ENCODE assay signal across 8 cellular contexts in the genomic region with DNA sequence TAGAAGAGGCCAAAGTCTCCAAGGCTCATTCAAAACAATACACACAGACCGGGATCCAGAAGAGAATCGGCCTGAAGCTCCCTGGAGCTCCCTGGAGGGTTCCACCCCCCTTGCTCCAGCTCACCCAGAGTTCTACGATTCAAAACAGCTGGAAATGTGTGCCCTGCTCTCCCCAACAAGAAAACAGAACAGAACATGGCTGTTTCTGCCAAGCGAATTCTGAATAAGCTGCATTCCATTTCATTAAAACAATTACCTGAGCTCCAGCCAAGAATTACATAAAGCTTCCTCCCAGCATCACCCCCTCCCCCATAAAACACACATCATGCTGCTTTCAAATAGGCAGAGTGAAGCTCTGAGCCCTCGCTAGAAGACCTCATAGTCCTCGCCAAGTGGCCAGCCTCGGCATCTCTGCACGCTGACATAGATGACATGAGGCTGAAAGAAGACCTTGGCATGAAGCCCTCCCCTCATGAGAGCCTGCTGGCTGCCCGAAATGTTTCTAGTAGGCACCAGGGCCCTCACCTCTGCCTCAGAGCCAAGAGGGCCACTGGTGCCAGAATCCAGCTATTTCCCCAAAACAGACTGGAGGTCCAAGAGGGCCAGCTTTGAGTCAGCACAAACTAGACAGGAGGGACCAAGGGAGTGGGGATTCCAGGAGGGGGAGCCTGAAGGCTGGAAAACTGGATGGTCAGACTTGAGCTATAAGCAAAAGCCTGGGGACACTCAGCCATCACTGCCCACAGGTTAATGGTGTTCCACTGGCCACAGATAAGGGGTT. TPM values are rescaled to one million over a fixed set of nuclear protein-coding genes. Genes with fewer than 3 reads are reported as not detected.
DNase-seq lines count a peak whose midpoint lies in the region; ATAC-seq and TF ChIP-seq lines count a peak whose summit lies in the region.

No MANE protein-coding gene starts in this region.

- H3K27me3 Mint-ChIP-seq in activated CD8-positive, alpha-beta T cell treated with anti-CD3 and anti-CD28 coated beads, Interleukin-2, amount 10 ng/mL, durations not matched to agents 7 days and 5 days (ENCODE audit: low read depth): no peaks in the 10 kb centered on the region
- no peaks in the 10 kb centered on the region for H3K27me3 Mint-ChIP-seq in activated CD8-positive, alpha-beta T cell treated with anti-CD3 and anti-CD28 coated beads for 36 hours

- CTCF ChIA-PET in activated CD8-positive, alpha-beta T cell treated with anti-CD3 and anti-CD28 coated beads, Interleukin-2, amount 10 ng/mL, durations not matched to agents 7 days and 5 days (lab: Charles Lee): interaction anchor here (1.0 to 24.5 kb wide), 5 partner anchors 8 to 28 kb away, joined by 3 to 922 read pairs (median 8); partner anchors contain the start of gene PXN
- CTCF ChIA-PET in activated CD8-positive, alpha-beta T cell treated with anti-CD3 and anti-CD28 coated beads for 36 hours (lab: Charles Lee): interaction anchor here (1.1 to 25.9 kb wide), 3 partner anchors 9 to 56 kb away, joined by 3 to 749 read pairs (median 53); partner anchors contain the start of genes PXN and RPLP0

- H3K4me1 Mint-ChIP-seq in activated CD8-positive, alpha-beta T cell treated with anti-CD3 and anti-CD28 coated beads, Interleukin-2, amount 10 ng/mL, durations not matched to agents 7 days and 5 days (ENCODE audit: low read depth): peaks cover 81% of the 10 kb centered on the region
- peaks cover 81% of the 10 kb centered on the region for H3K4me1 Mint-ChIP-seq in activated CD8-positive, alpha-beta T cell treated with anti-CD3 and anti-CD28 coated beads for 36 hours (ENCODE audit: low read depth)

- peaks cover 50% of the 10 kb centered on the region for H3K36me3 Mint-ChIP-seq in activated CD8-positive, alpha-beta T cell treated with anti-CD3 and anti-CD28 coated beads, Interleukin-2, amount 10 ng/mL, durations not matched to agents 7 days and 5 days (ENCODE audit: low read depth)
- H3K36me3 Mint-ChIP-seq in activated CD8-positive, alpha-beta T cell treated with anti-CD3 and anti-CD28 coated beads for 36 hours (ENCODE audit: low read depth): peaks cover 9% of the 10 kb centered on the region

- no peak for TF ChIP-seq CTCF in activated CD8-positive, alpha-beta T cell treated with anti-CD3 and anti-CD28 coated beads for 36 hours (IDR thresholded peaks at IDR 0.05)
- TF ChIP-seq CTCF in left lung (IDR thresholded peaks at IDR 0.05): no peak
- peak in 2 of 6 experiments; percentile 2 to 10 for TF ChIP-seq CTCF in thyroid gland (IDR thresholded peaks at IDR 0.05)

- intact Hi-C loops in activated CD8-positive, alpha-beta T cell treated with anti-CD3 and anti-CD28 coated beads for 36 hours (cut with micrococcal nuclease): no loop called here
- intact Hi-C loops in left lung (cut with DNase I): no loop called here
- intact Hi-C loops in thyroid gland (cut with DNase I): no loop called here
- intact Hi-C loops in posterior vena cava (cut with DNase I): no loop called here

- H3K4me3 ChIP-seq in left lung (no peak overlapping the region), thyroid gland (replicated peaks in 1 of 3) (no peak overlapping the region)

- H3K27ac ChIP-seq in left lung (peak overlapping the region; percentile 81 to 91), thyroid gland (peak overlapping the region; percentile 93 to 95 (median 95))

- WGBS in thyroid gland, 2 donors: 16 to 22% methylated on average over 9 of the region's 9 CpGs

- no peaks in the 10 kb centered on the region for H3K9me3 ChIP-seq in left lung
- H3K9me3 ChIP-seq in thyroid gland: no peaks in the 10 kb centered on the region

- H3K4me1 ChIP-seq in left lung: peaks cover 25 to 100% of the 10 kb centered on the region in 2 donors
- H3K4me1 ChIP-seq in thyroid gland: peaks cover 54 to 76% of the 10 kb centered on the region in 2 donors

- H3K27me3 ChIP-seq in left lung (no peaks in the 10 kb centered on the region), thyroid gland (no peaks in the 10 kb centered on the region)

- no peak for DNase-seq in activated CD8-positive, alpha-beta T cell treated with anti-CD3 and anti-CD28 coated beads, Interleukin-2, amount 10 ng/mL, durations not matched to agents 7 days and 5 days
- no peak for DNase-seq in activated CD8-positive, alpha-beta T cell treated with anti-CD3 and anti-CD28 coated beads for 36 hours
- DNase-seq in cerebellar nuclear complex (lab: John Stamatoyannopoulos, UW) (peak; percentile 31 to 66), left lung (no peak), thyroid gland (peak; percentile 73 to 74), posterior vena cava (ENCODE audit: low spot score) (no peak)
- no peak for DNase-seq in activated CD4-positive, CD25-positive, alpha-beta regulatory T cell (lab: John Stamatoyannopoulos, UW)

- H3K27ac Mint-ChIP-seq in activated CD8-positive, alpha-beta T cell treated with anti-CD3 and anti-CD28 coated beads, Interleukin-2, amount 10 ng/mL, durations not matched to agents 7 days and 5 days: peak overlapping the region; percentile 1
- H3K27ac Mint-ChIP-seq in activated CD8-positive, alpha-beta T cell treated with anti-CD3 and anti-CD28 coated beads for 36 hours: no peak overlapping the region

- POLR2A ChIA-PET in activated CD8-positive, alpha-beta T cell treated with anti-CD3 and anti-CD28 coated beads, Interleukin-2, amount 10 ng/mL, durations not matched to agents 7 days and 5 days (lab: Charles Lee): interaction anchor here (0.7 to 11.8 kb wide), 3 partner anchors 29 to 56 kb away, joined by 4 to 224 read pairs (median 8); partner anchors contain the start of genes RNU4-1, RNU4-2 and RPLP0
- POLR2A ChIA-PET in activated CD8-positive, alpha-beta T cell treated with anti-CD3 and anti-CD28 coated beads for 36 hours (lab: Charles Lee): interaction anchor here (1.0 to 12.6 kb wide), 6 partner anchors 8 to 56 kb away, joined by 3 to 207 read pairs (median 4); partner anchors contain the start of genes PXN, RNU4-1, RNU4-2 and RPLP0

- no peak overlapping the region for H3K4me3 Mint-ChIP-seq in activated CD8-positive, alpha-beta T cell treated with anti-CD3 and anti-CD28 coated beads, Interleukin-2, amount 10 ng/mL, durations not matched to agents 7 days and 5 days
- no peak overlapping the region for H3K4me3 Mint-ChIP-seq in activated CD8-positive, alpha-beta T cell treated with anti-CD3 and anti-CD28 coated beads for 36 hours

- ATAC-seq in activated CD8-positive, alpha-beta T cell treated with anti-CD3 and anti-CD28 coated beads, Interleukin-2, amount 10 ng/mL, durations not matched to agents 7 days and 5 days: no peak
- ATAC-seq in activated CD8-positive, alpha-beta T cell treated with anti-CD3 and anti-CD28 coated beads for 36 hours: no peak
- ATAC-seq in left lung: peak; percentile 80
- ATAC-seq in HG02840 (IDR thresholded peaks at IDR 0.05; ENCODE audit: low FRiP score, unreplicated experiment): no peak

- peaks cover 0 to 12% of the 10 kb centered on the region in 2 donors for H3K36me3 ChIP-seq in left lung
- no peaks in the 10 kb centered on the region for H3K36me3 ChIP-seq in thyroid gland

- H3K9me3 Mint-ChIP-seq in activated CD8-positive, alpha-beta T cell treated with anti-CD3 and anti-CD28 coated beads, Interleukin-2, amount 10 ng/mL, durations not matched to agents 7 days and 5 days (ENCODE audit: insufficient read depth): no peaks in the 10 kb centered on the region
- no peaks in the 10 kb centered on the region for H3K9me3 Mint-ChIP-seq in activated CD8-positive, alpha-beta T cell treated with anti-CD3 and anti-CD28 coated beads for 36 hours

- peak in 1 of 2 donors; percentile 29 for TF ChIP-seq POLR2A in thyroid gland (IDR thresholded peaks at IDR 0.05)

RNA-seq across cellular contexts. Expression of gene PXN, which starts 8.3 kb away (rescaled TPM):
- total RNA-seq in activated CD8-positive, alpha-beta T cell treated with anti-CD3 and anti-CD28 coated beads, Interleukin-2, amount 10 ng/mL, durations not matched to agents 7 days and 5 days: 100 to 1,000 TPM; 123 to 127 TPM
- total RNA-seq in activated CD8-positive, alpha-beta T cell treated with anti-CD3 and anti-CD28 coated beads for 36 hours: 10 to 100 TPM; 40.2 to 45.3 TPM
- total RNA-seq in left lung (100 to 1,000 TPM in 1 of 2 donors, 10 to 100 TPM in 1; 90.7 to 111 TPM), thyroid gland (10 to 100 TPM; 61.7 to 95.5 (median 82.7) TPM), posterior vena cava (100 to 1,000 TPM; 110 to 113 TPM)

RNA-seq across cellular contexts. Expression of gene RNU4-2, which starts 34.5 kb away (rescaled TPM):
- total RNA-seq in activated CD8-positive, alpha-beta T cell treated with anti-CD3 and anti-CD28 coated beads, Interleukin-2, amount 10 ng/mL, durations not matched to agents 7 days and 5 days: 1,000 to 10,000 TPM; 1,982 to 3,332 TPM
- total RNA-seq in activated CD8-positive, alpha-beta T cell treated with anti-CD3 and anti-CD28 coated beads for 36 hours: 1,000 to 10,000 TPM in 1 of 2 experiments, 100 to 1,000 TPM in 1; 923 to 1,303 TPM
- total RNA-seq in left lung: 1,000 to 10,000 TPM; 6,889 to 7,719 TPM
- total RNA-seq in thyroid gland: under 1 TPM; under 0.01 TPM
- over 10,000 TPM; 46,106 to 62,268 TPM for total RNA-seq in posterior vena cava

RNA-seq across cellular contexts. Expression of gene RNU4-1, which starts 35.8 kb away (rescaled TPM):
- total RNA-seq in activated CD8-positive, alpha-beta T cell treated with anti-CD3 and anti-CD28 coated beads, Interleukin-2, amount 10 ng/mL, durations not matched to agents 7 days and 5 days: 1,000 to 10,000 TPM; 1,409 to 2,335 TPM
- 1,000 to 10,000 TPM in 1 of 2 experiments, 100 to 1,000 TPM in 1; 692 to 1,025 TPM for total RNA-seq in activated CD8-positive, alpha-beta T cell treated with anti-CD3 and anti-CD28 coated beads for 36 hours
- total RNA-seq in left lung: 1,000 to 10,000 TPM; 3,185 to 3,518 TPM
- under 1 TPM; under 0.01 TPM for total RNA-seq in thyroid gland
- total RNA-seq in posterior vena cava: 1,000 to 10,000 TPM; 4,532 to 5,081 TPM

RNA-seq across cellular contexts. Expression of gene SIRT4, which starts 44.9 kb away (rescaled TPM):
- 1 to 10 TPM; 1.2 to 1.4 TPM for total RNA-seq in activated CD8-positive, alpha-beta T cell treated with anti-CD3 and anti-CD28 coated beads, Interleukin-2, amount 10 ng/mL, durations not matched to agents 7 days and 5 days
- 1 to 10 TPM; 2.7 to 3.3 TPM for total RNA-seq in activated CD8-positive, alpha-beta T cell treated with anti-CD3 and anti-CD28 coated beads for 36 hours
- total RNA-seq in left lung: 1 to 10 TPM; 1.7 to 2.3 TPM
- total RNA-seq in thyroid gland: 1 to 10 TPM in 3 of 4 donors, not detected in 1; 3.1 to 6.5 (median 3.8) TPM
- under 1 TPM; 0.69 to 0.71 TPM for total RNA-seq in posterior vena cava

RNA-seq across cellular contexts. Expression of gene RPLP0, which starts 56.3 kb away (rescaled TPM):
- 1,000 to 10,000 TPM; 2,051 to 2,121 TPM for total RNA-seq in activated CD8-positive, alpha-beta T cell treated with anti-CD3 and anti-CD28 coated beads, Interleukin-2, amount 10 ng/mL, durations not matched to agents 7 days and 5 days
- total RNA-seq in activated CD8-positive, alpha-beta T cell treated with anti-CD3 and anti-CD28 coated beads for 36 hours: 1,000 to 10,000 TPM; 4,421 to 4,585 TPM
- total RNA-seq in left lung: 1,000 to 10,000 TPM; 1,565 to 1,940 TPM
- 1,000 to 10,000 TPM; 1,176 to 3,070 (median 2,431) TPM for total RNA-seq in thyroid gland
- total RNA-seq in posterior vena cava: 1,000 to 10,000 TPM; 1,277 to 1,372 TPM

Comparison
In these comparisons a context has a peak if more than half of its experiments do, and no peak if none do; other contexts are left out.
1. DNase-seq: peak in cerebellar nuclear complex (2 of 2) and thyroid gland (2 of 2); none in activated CD8-positive, alpha-beta T cell treated with anti-CD3 and anti-CD28 coated beads, Interleukin-2, amount 10 ng/mL, durations not matched to agents 7 days and 5 days (single experiment), activated CD8-positive, alpha-beta T cell treated with anti-CD3 and anti-CD28 coated beads for 36 hours (single experiment), left lung (0 of 2), activated CD4-positive, CD25-positive, alpha-beta regulatory T cell (0 of 4) and posterior vena cava (single experiment).
2. RNA of gene RNU4-2, which starts 34.5 kb away (total RNA-seq): 46,106 to 62,268 TPM in posterior vena cava, 6,889 to 7,719 TPM in left lung, 1,982 to 3,332 TPM in activated CD8-positive, alpha-beta T cell treated with anti-CD3 and anti-CD28 coated beads, Interleukin-2, amount 10 ng/mL, durations not matched to agents 7 days and 5 days and 923 to 1,303 TPM in activated CD8-positive, alpha-beta T cell treated with anti-CD3 and anti-CD28 coated beads for 36 hours; under 0.01 TPM in thyroid gland; every median in the first group is over 100 times any median in the second.
3. RNA of gene RNU4-1, which starts 35.8 kb away (total RNA-seq): 4,532 to 5,081 TPM in posterior vena cava, 3,185 to 3,518 TPM in left lung, 1,409 to 2,335 TPM in activated CD8-positive, alpha-beta T cell treated with anti-CD3 and anti-CD28 coated beads, Interleukin-2, amount 10 ng/mL, durations not matched to agents 7 days and 5 days and 692 to 1,025 TPM in activated CD8-positive, alpha-beta T cell treated with anti-CD3 and anti-CD28 coated beads for 36 hours; under 0.01 TPM in thyroid gland; every median in the first group is over 100 times any median in the second.